Comparison of ENCODE assay signal across 2 cellular contexts in genomic region chr2:216503697-216504375, GRCh38.
TF ChIP-seq lines count a peak whose summit lies in the region.

No MANE protein-coding gene starts in this region.

TF ChIP-seq in SK-N-SH, 30 proteins besides CTCF, POLR2A, EP300 and RAD21 (continued from another document):
- TF ChIP-seq, protein P1, sequence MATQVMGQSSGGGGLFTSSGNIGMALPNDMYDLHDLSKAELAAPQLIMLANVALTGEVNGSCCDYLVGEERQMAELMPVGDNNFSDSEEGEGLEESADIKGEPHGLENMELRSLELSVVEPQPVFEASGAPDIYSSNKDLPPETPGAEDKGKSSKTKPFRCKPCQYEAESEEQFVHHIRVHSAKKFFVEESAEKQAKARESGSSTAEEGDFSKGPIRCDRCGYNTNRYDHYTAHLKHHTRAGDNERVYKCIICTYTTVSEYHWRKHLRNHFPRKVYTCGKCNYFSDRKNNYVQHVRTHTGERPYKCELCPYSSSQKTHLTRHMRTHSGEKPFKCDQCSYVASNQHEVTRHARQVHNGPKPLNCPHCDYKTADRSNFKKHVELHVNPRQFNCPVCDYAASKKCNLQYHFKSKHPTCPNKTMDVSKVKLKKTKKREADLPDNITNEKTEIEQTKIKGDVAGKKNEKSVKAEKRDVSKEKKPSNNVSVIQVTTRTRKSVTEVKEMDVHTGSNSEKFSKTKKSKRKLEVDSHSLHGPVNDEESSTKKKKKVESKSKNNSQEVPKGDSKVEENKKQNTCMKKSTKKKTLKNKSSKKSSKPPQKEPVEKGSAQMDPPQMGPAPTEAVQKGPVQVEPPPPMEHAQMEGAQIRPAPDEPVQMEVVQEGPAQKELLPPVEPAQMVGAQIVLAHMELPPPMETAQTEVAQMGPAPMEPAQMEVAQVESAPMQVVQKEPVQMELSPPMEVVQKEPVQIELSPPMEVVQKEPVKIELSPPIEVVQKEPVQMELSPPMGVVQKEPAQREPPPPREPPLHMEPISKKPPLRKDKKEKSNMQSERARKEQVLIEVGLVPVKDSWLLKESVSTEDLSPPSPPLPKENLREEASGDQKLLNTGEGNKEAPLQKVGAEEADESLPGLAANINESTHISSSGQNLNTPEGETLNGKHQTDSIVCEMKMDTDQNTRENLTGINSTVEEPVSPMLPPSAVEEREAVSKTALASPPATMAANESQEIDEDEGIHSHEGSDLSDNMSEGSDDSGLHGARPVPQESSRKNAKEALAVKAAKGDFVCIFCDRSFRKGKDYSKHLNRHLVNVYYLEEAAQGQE (IDR thresholded peaks at IDR 0.05; ENCODE audit: low read depth, low read length) = no peak
- TF ChIP-seq FOXJ3 (CRISPR knock-in tag; IDR thresholded peaks at IDR 0.05) (no peak), JUND (IDR thresholded peaks at IDR 0.05) (no peak; the same call in 1 of the 2 replicates), TEAD4 (IDR thresholded peaks at IDR 0.05; ENCODE audit: borderline replicate concordance, insufficient read depth) (no peak), TCF12 (IDR thresholded peaks at IDR 0.05) (no peak), RXRA (IDR thresholded peaks at IDR 0.05; ENCODE audit: borderline replicate concordance, low read depth) (no peak), GATA2 (CRISPR knock-in tag; IDR thresholded peaks at IDR 0.05) (no peak)
TF ChIP-seq in SK-N-SH: peak in this region for 0.

TF ChIP-seq in SK-N-SH treated with all-trans-retinoic acid at 6 μM for 48 hours, 23 proteins besides CTCF, POLR2A, EP300 and RAD21 (continued from another document):
- TF ChIP-seq ESRRG (CRISPR knock-in tag; IDR thresholded peaks at IDR 0.05) (no peak), RARB (CRISPR knock-in tag; IDR thresholded peaks at IDR 0.05) (no peak), CSRNP3 (CRISPR knock-in tag; IDR thresholded peaks at IDR 0.05) (no peak), ZNF565 (CRISPR knock-in tag; conservative IDR thresholded peaks at IDR 0.05; ENCODE audit: low read depth) (no peak), ZC3H10 (CRISPR knock-in tag; IDR thresholded peaks at IDR 0.05) (no peak), SNAI2 (CRISPR knock-in tag; IDR thresholded peaks at IDR 0.05) (no peak), ZFP3 (CRISPR knock-in tag; IDR thresholded peaks at IDR 0.05) (no peak), ARNTL (CRISPR knock-in tag; IDR thresholded peaks at IDR 0.05; ENCODE audit: borderline replicate concordance, low read depth) (no peak), ZNF70 (CRISPR knock-in tag; IDR thresholded peaks at IDR 0.05) (no peak)
- TF ChIP-seq, protein P2, sequence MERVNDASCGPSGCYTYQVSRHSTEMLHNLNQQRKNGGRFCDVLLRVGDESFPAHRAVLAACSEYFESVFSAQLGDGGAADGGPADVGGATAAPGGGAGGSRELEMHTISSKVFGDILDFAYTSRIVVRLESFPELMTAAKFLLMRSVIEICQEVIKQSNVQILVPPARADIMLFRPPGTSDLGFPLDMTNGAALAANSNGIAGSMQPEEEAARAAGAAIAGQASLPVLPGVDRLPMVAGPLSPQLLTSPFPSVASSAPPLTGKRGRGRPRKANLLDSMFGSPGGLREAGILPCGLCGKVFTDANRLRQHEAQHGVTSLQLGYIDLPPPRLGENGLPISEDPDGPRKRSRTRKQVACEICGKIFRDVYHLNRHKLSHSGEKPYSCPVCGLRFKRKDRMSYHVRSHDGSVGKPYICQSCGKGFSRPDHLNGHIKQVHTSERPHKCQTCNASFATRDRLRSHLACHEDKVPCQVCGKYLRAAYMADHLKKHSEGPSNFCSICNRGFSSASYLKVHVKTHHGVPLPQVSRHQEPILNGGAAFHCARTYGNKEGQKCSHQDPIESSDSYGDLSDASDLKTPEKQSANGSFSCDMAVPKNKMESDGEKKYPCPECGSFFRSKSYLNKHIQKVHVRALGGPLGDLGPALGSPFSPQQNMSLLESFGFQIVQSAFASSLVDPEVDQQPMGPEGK (CRISPR knock-in tag; IDR thresholded peaks at IDR 0.05; ENCODE audit: borderline replicate concordance) = no peak
